23 cellular contexts compared by ENCODE assay signal in the genomic region with DNA sequence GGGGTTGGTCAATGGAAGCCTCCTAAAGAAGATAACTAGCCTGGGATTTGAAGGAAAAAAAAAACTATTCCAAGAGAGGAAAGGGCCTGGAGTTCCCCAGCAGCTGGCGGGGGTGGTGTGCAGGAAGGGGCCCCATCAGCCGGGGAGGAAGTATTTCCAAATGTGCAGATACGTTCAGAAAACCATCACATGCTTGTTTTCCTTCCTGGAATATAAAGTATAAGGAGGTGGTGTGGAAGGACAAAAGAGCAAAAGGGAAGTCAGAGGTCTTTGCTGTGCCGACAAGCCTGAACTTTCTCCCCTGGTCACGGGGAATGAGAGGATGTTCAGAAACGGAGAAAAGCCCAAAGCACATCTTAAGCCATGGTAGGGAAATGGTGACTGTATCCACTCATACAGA.
"Had no signal": no experiment of that assay in that cellular context is flagged by ENCODE, and none has a peak within 500 bp of the region (broad histone marks: within the 10 kb centered on the region; RNA-seq: fewer than 3 reads in every experiment).

No MANE protein-coding gene starts in this region.

- H2AFZ ChIP-seq: neural progenitor cell had no signal

- ATAC-seq: foreskin keratinocyte; left lung; naive thymus-derived CD4-positive, alpha-beta T cell; sciatic nerve; stimulated activated naive B cell treated with anti-CD40 and anti-IgM and Interleukin-4, amounts not matched to agents 10 μg/mL and 1 μg/mL and 100 μg/mL, for 72 hours; stimulated activated naive CD8-positive, alpha-beta T cell treated with anti-CD3 and anti-CD28 coated beads, Interleukin-15, amount 100 ng/mL, for 72 hours; upper lobe of right lung had no signal

- H3K4me1 ChIP-seq: esophagus squamous epithelium, foreskin keratinocyte, left lung, neural progenitor cell, testis, upper lobe of right lung, vagina had no signal

- H3K4me3 ChIP-seq: coronary artery, esophagus squamous epithelium, left lung, neural progenitor cell, ovary, spleen, testis, tibial nerve, upper lobe of right lung, vagina had no signal

- H3K9ac ChIP-seq: neural progenitor cell had no signal

- H3K27ac ChIP-seq: coronary artery, esophagus squamous epithelium, foreskin keratinocyte, left lung, neural progenitor cell, ovary, testis, tibial nerve, upper lobe of right lung, vagina had no signal

- DNase-seq: central memory CD4-positive, alpha-beta T cell; effector memory CD4-positive, alpha-beta T cell; esophagus squamous epithelium; foreskin keratinocyte; hippocampal formation; left lung; mesendoderm; naive thymus-derived CD4-positive, alpha-beta T cell; nucleus accumbens; ovary; spleen; stimulated activated CD4-positive, alpha-beta T cell treated with anti-CD3 and anti-CD28 coated beads, Interleukin-15, amount 100 ng/mL, for 24 hours; stimulated activated CD4-positive, alpha-beta T cell treated with anti-CD3 and anti-CD28 coated beads, Interleukin-1b, Interleukin-23, amount 100 ng/mL, for 48 hours; stimulated activated CD4-positive, alpha-beta T cell treated with anti-CD3 and anti-CD28 coated beads, Interleukin-4, amount 100 ng/mL, for 4 hours; stimulated activated naive B cell treated with anti-CD40 and anti-IgM and Interleukin-4, amounts not matched to agents 10 μg/mL and 1 μg/mL and 100 μg/mL, for 72 hours; stimulated activated naive CD8-positive, alpha-beta T cell treated with anti-CD3 and anti-CD28 coated beads, Interleukin-15, amount 100 ng/mL, for 72 hours; testis; upper lobe of right lung had no signal

- H3K9me3 ChIP-seq: esophagus squamous epithelium, left lung, ovary, testis, tibial nerve, upper lobe of right lung, vagina had no signal

- H3K27me3 ChIP-seq: left lung, neural progenitor cell, ovary, spleen, testis, tibial nerve, upper lobe of right lung, vagina had no signal

- H3K4me2 ChIP-seq: neural progenitor cell had no signal

- H3K36me3 ChIP-seq: esophagus squamous epithelium, left lung, neural progenitor cell, ovary, spleen, tibial nerve, upper lobe of right lung, vagina had no signal
